1 cellular context compared by ENCODE assay signal in the genomic region with DNA sequence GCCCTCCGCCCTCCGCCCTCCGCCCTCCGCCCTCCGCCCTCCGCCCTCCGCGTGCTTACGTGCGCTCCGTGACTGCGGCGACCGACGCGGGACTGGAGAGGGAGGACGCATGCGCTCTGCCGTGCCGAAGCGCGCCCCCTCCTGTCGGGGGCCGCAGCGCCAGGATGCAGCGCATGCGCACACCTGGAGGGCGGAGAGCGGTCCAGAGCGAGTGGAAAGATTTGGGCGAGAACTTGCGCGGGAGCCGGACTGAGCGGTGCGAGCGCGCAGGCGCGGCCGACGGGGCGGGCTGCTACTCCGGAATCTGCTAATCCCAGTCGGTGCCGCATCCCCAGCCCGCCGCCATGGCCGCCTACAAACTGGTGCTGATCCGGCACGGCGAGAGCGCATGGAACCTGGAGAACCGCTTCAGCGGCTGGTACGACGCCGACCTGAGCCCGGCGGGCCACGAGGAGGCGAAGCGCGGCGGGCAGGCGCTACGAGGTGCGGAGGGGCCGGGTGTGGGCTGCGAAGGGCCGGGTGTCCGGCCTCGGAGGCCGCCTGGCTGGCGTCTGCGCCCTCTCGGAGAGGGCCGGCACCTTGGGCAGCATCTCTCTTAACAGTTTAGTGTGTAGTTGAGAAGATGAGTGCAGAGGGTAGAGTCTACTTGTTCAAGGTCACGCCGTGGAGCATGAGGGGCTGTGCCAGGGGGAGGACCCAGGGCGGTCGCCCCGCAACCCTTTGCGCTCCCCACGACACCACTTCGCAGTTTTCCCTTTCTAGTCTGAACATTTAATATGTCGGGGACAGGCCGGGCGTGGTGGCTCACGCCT.
TF ChIP-seq lines count a peak whose summit lies in the region.

A gene (plus strand): TSS at position 228 of the 812 bp plus-strand sequence. CDS start 117 bp downstream, at position 345.

TF ChIP-seq in HepG2, 621 proteins besides CTCF, POLR2A, EP300 and RAD21 (continued from another document and continues in another):
- TF ChIP-seq, protein P1, sequence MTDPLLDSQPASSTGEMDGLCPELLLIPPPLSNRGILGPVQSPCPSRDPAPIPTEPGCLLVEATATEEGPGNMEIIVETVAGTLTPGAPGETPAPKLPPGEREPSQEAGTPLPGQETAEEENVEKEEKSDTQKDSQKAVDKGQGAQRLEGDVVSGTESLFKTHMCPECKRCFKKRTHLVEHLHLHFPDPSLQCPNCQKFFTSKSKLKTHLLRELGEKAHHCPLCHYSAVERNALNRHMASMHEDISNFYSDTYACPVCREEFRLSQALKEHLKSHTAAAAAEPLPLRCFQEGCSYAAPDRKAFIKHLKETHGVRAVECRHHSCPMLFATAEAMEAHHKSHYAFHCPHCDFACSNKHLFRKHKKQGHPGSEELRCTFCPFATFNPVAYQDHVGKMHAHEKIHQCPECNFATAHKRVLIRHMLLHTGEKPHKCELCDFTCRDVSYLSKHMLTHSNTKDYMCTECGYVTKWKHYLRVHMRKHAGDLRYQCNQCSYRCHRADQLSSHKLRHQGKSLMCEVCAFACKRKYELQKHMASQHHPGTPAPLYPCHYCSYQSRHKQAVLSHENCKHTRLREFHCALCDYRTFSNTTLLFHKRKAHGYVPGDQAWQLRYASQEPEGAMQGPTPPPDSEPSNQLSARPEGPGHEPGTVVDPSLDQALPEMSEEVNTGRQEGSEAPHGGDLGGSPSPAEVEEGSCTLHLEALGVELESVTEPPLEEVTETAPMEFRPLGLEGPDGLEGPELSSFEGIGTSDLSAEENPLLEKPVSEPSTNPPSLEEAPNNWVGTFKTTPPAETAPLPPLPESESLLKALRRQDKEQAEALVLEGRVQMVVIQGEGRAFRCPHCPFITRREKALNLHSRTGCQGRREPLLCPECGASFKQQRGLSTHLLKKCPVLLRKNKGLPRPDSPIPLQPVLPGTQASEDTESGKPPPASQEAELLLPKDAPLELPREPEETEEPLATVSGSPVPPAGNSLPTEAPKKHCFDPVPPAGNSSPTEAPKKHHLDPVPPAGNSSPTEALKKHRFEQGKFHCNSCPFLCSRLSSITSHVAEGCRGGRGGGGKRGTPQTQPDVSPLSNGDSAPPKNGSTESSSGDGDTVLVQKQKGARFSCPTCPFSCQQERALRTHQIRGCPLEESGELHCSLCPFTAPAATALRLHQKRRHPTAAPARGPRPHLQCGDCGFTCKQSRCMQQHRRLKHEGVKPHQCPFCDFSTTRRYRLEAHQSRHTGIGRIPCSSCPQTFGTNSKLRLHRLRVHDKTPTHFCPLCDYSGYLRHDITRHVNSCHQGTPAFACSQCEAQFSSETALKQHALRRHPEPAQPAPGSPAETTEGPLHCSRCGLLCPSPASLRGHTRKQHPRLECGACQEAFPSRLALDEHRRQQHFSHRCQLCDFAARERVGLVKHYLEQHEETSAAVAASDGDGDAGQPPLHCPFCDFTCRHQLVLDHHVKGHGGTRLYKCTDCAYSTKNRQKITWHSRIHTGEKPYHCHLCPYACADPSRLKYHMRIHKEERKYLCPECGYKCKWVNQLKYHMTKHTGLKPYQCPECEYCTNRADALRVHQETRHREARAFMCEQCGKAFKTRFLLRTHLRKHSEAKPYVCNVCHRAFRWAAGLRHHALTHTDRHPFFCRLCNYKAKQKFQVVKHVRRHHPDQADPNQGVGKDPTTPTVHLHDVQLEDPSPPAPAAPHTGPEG (CRISPR knock-in tag; IDR thresholded peaks at IDR 0.05) = 0 out of 2 replicates have a peak, but pooled peaks have one; percentile 47
- 0 out of 2 replicates have a peak, but pooled peaks have one; percentile 39 for TF ChIP-seq ZNF776 (CRISPR knock-in tag; IDR thresholded peaks at IDR 0.05)
- TF ChIP-seq SNAI1 (CRISPR knock-in tag; IDR thresholded peaks at IDR 0.05; ENCODE audit: borderline replicate concordance) = 0 out of 2 replicates have a peak, but pooled peaks have one; percentile 77
- no peak for TF ChIP-seq SSRP1 (CRISPR knock-in tag; IDR thresholded peaks at IDR 0.05)
- TF ChIP-seq JDP2 (CRISPR knock-in tag; IDR thresholded peaks at IDR 0.05; ENCODE audit: borderline replicate concordance) = no peak
- TF ChIP-seq HOXA5 (CRISPR knock-in tag; IDR thresholded peaks at IDR 0.05) = peak; percentile 57
- 0 out of 2 replicates have a peak, but pooled peaks have one; percentile 33 for TF ChIP-seq ZNF773 (CRISPR knock-in tag; IDR thresholded peaks at IDR 0.05; ENCODE audit: borderline replicate concordance)
- TF ChIP-seq, protein P2, sequence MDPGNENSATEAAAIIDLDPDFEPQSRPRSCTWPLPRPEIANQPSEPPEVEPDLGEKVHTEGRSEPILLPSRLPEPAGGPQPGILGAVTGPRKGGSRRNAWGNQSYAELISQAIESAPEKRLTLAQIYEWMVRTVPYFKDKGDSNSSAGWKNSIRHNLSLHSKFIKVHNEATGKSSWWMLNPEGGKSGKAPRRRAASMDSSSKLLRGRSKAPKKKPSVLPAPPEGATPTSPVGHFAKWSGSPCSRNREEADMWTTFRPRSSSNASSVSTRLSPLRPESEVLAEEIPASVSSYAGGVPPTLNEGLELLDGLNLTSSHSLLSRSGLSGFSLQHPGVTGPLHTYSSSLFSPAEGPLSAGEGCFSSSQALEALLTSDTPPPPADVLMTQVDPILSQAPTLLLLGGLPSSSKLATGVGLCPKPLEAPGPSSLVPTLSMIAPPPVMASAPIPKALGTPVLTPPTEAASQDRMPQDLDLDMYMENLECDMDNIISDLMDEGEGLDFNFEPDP (CRISPR knock-in tag; conservative IDR thresholded peaks at IDR 0.05) = no peak
- TF ChIP-seq, protein P3, sequence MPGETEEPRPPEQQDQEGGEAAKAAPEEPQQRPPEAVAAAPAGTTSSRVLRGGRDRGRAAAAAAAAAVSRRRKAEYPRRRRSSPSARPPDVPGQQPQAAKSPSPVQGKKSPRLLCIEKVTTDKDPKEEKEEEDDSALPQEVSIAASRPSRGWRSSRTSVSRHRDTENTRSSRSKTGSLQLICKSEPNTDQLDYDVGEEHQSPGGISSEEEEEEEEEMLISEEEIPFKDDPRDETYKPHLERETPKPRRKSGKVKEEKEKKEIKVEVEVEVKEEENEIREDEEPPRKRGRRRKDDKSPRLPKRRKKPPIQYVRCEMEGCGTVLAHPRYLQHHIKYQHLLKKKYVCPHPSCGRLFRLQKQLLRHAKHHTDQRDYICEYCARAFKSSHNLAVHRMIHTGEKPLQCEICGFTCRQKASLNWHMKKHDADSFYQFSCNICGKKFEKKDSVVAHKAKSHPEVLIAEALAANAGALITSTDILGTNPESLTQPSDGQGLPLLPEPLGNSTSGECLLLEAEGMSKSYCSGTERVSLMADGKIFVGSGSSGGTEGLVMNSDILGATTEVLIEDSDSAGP (CRISPR knock-in tag; IDR thresholded peaks at IDR 0.05; ENCODE audit: borderline replicate concordance) = peak; percentile 84
- no peak for TF ChIP-seq ZNF674 (CRISPR knock-in tag; IDR thresholded peaks at IDR 0.05; ENCODE audit: low read depth)
- TF ChIP-seq, protein P4, sequence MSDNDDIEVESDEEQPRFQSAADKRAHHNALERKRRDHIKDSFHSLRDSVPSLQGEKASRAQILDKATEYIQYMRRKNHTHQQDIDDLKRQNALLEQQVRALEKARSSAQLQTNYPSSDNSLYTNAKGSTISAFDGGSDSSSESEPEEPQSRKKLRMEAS (IDR thresholded peaks at IDR 0.05) = peak; percentile 61; the same call in 1 of the 2 replicates
- no peak for TF ChIP-seq ZBTB8A (CRISPR knock-in tag; IDR thresholded peaks at IDR 0.05; ENCODE audit: borderline replicate concordance, low read depth)
- peak; percentile 50; the same call in 1 of the 2 replicates for TF ChIP-seq SP4 (CRISPR knock-in tag; IDR thresholded peaks at IDR 0.05)
- no peak for TF ChIP-seq FOXP1 (IDR thresholded peaks at IDR 0.05)
- TF ChIP-seq FOXP1 (CRISPR knock-in tag; IDR thresholded peaks at IDR 0.05) = no peak
- TF ChIP-seq, protein P5, sequence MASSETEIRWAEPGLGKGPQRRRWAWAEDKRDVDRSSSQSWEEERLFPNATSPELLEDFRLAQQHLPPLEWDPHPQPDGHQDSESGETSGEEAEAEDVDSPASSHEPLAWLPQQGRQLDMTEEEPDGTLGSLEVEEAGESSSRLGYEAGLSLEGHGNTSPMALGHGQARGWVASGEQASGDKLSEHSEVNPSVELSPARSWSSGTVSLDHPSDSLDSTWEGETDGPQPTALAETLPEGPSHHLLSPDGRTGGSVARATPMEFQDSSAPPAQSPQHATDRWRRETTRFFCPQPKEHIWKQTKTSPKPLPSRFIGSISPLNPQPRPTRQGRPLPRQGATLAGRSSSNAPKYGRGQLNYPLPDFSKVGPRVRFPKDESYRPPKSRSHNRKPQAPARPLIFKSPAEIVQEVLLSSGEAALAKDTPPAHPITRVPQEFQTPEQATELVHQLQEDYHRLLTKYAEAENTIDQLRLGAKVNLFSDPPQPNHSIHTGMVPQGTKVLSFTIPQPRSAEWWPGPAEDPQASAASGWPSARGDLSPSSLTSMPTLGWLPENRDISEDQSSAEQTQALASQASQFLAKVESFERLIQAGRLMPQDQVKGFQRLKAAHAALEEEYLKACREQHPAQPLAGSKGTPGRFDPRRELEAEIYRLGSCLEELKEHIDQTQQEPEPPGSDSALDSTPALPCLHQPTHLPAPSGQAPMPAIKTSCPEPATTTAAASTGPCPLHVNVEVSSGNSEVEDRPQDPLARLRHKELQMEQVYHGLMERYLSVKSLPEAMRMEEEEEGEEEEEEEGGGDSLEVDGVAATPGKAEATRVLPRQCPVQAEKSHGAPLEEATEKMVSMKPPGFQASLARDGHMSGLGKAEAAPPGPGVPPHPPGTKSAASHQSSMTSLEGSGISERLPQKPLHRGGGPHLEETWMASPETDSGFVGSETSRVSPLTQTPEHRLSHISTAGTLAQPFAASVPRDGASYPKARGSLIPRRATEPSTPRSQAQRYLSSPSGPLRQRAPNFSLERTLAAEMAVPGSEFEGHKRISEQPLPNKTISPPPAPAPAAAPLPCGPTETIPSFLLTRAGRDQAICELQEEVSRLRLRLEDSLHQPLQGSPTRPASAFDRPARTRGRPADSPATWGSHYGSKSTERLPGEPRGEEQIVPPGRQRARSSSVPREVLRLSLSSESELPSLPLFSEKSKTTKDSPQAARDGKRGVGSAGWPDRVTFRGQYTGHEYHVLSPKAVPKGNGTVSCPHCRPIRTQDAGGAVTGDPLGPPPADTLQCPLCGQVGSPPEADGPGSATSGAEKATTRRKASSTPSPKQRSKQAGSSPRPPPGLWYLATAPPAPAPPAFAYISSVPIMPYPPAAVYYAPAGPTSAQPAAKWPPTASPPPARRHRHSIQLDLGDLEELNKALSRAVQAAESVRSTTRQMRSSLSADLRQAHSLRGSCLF (CRISPR knock-in tag; IDR thresholded peaks at IDR 0.05; ENCODE audit: borderline replicate concordance) = no peak
- TF ChIP-seq, protein P6, sequence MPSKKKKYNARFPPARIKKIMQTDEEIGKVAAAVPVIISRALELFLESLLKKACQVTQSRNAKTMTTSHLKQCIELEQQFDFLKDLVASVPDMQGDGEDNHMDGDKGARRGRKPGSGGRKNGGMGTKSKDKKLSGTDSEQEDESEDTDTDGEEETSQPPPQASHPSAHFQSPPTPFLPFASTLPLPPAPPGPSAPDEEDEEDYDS (CRISPR knock-in tag; IDR thresholded peaks at IDR 0.05) = peak; percentile 76
- TF ChIP-seq, protein P7, sequence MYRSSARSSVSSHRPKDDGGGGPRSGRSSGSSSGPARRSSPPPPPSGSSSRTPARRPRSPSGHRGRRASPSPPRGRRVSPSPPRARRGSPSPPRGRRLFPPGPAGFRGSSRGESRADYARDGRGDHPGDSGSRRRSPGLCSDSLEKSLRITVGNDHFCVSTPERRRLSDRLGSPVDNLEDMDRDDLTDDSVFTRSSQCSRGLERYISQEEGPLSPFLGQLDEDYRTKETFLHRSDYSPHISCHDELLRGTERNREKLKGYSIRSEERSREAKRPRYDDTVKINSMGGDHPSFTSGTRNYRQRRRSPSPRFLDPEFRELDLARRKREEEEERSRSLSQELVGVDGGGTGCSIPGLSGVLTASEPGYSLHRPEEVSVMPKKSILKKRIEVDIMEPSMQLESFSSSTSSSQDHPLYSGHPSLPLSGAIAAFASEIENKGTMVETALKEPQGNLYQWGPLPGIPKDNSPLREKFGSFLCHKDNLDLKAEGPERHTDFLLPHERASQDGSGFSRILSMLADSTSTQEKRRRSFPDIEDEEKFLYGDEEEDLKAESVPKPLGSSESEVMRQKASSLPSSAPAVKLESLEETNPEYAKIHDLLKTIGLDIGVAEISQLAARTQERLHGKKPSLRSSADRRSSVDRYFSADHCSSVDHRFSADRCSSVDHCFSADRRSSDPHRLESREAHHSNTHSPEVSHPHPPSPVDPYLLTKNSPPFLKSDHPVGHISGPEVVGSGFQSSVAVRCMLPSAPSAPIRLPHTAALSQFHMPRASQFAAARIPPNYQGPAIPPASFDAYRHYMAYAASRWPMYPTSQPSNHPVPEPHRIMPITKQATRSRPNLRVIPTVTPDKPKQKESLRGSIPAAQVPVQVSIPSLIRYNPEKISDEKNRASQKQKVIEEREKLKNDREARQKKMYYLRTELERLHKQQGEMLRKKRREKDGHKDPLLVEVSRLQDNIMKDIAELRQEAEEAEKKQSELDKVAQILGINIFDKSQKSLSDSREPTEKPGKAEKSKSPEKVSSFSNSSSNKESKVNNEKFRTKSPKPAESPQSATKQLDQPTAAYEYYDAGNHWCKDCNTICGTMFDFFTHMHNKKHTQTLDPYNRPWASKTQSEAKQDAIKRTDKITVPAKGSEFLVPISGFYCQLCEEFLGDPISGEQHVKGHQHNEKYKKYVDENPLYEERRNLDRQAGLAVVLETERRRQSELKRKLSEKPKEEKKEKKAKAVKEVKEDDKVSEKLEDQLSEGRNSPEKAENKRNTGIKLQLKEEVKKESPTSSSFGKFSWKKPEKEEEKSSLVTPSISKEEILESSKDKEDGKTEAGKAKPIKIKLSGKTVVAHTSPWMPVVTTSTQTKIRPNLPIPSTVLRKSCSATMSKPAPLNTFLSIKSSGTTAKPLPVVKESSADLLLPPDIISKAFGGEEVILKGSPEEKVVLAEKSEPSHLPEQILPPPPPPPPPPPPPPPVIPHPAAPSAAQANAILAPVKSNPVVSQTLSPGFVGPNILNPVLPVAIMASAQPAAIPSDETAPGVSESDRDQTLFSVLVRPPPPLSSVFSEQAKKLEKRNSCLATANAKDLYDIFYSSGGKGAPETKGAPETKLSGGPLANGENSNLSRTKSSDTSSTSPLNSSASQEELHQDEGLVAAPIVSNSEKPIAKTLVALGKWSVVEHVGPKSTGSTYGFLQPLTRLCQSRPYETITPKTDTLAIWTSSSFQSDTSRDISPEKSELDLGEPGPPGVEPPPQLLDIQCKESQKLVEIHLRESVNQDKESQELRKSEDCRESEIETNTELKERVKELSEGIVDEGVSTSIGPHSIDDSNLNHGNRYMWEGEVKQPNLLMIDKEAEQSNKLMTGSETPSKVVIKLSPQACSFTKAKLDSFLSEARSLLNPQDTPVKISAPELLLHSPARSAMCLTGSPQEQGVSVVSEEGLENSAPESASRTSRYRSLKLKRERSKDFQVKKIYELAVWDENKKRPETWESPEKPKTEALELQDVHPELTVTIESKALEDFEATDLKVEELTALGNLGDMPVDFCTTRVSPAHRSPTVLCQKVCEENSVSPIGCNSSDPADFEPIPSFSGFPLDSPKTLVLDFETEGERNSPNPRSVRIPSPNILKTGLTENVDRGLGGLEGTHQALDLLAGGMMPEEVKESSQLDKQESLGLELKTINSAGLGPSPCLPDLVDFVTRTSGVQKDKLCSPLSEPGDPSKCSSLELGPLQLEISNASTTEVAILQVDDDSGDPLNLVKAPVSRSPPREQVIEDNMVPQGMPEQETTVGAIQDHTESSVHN (CRISPR knock-in tag; IDR thresholded peaks at IDR 0.05) = no peak
- peak; percentile 72; the same call in 1 of the 2 replicates for TF ChIP-seq HOXA3 (CRISPR knock-in tag; IDR thresholded peaks at IDR 0.05)
- no peak for TF ChIP-seq MBD4 (IDR thresholded peaks at IDR 0.05; ENCODE audit: borderline replicate concordance, low read length)
- peak; percentile 69; the same call in 1 of the 2 replicates for TF ChIP-seq ZNF709 (CRISPR knock-in tag; IDR thresholded peaks at IDR 0.05)
- no peak for TF ChIP-seq AGO1 (IDR thresholded peaks at IDR 0.05; ENCODE audit: low read depth, low read length, poor library complexity, severe bottlenecking)
- TF ChIP-seq ZNF260 (CRISPR knock-in tag; IDR thresholded peaks at IDR 0.05; ENCODE audit: borderline replicate concordance, low read depth) = no peak
- TF ChIP-seq ZNF34 (CRISPR knock-in tag; IDR thresholded peaks at IDR 0.05; ENCODE audit: borderline replicate concordance) = no peak
- TF ChIP-seq KDM3A (CRISPR knock-in tag; IDR thresholded peaks at IDR 0.05; ENCODE audit: low read depth) = no peak; the same call in 1 of the 2 replicates
